Comparison of ENCODE assay signal across 8 cellular contexts in genomic region chrX:131987252-131987651, GRCh38. TPM values are rescaled to one million over a fixed set of nuclear protein-coding genes. Genes with fewer than 3 reads are reported as not detected.
A peak's percentile ranks its signal among the peaks of the same experiment; 100 is the strongest.
DNase-seq lines count a peak whose midpoint lies in the region; ATAC-seq and TF ChIP-seq lines count a peak whose summit lies in the region.

No MANE protein-coding gene starts in this region.

- 57% methylated on average over 5 of the region's 5 CpGs for WGBS in suprapubic skin

- no peaks in the 10 kb centered on the region for H3K27me3 Mint-ChIP-seq in naive thymus-derived CD4-positive, alpha-beta T cell

- ATAC-seq in GM18909 (IDR thresholded peaks at IDR 0.05; ENCODE audit: poor library complexity, unreplicated experiment) (peak; percentile 98), HG02852 (IDR thresholded peaks at IDR 0.05; ENCODE audit: unreplicated experiment) (peak; percentile 99)
- peak; percentile 97 for ATAC-seq in naive thymus-derived CD4-positive, alpha-beta T cell

- no peak overlapping the region for H3K4me3 ChIP-seq in OCI-LY1 (ENCODE audit: low read depth, low read length, poor library complexity, severe bottlenecking)
- H3K4me3 ChIP-seq in naive thymus-derived CD4-positive, alpha-beta T cell (ENCODE audit: low read length) = peak overlapping the region; percentile 19
- H3K4me3 ChIP-seq in suprapubic skin = no peak overlapping the region

- H3K27ac ChIP-seq in OCI-LY1 (ENCODE audit: low read depth, low read length, poor library complexity, severe bottlenecking) (peak overlapping the region; percentile 91), suprapubic skin (no peak overlapping the region)
- peak overlapping the region; percentile 57 for H3K27ac ChIP-seq in naive thymus-derived CD4-positive, alpha-beta T cell (ENCODE audit: low read depth, low read length)

- H3K79me2 ChIP-seq in OCI-LY1 (ENCODE audit: insufficient read depth, low read length) = no peaks in the 10 kb centered on the region

- H3F3A ChIP-seq in OCI-LY1 (ENCODE audit: insufficient read depth, low read length) = no peaks in the 10 kb centered on the region

- H3K27ac Mint-ChIP-seq in naive thymus-derived CD4-positive, alpha-beta T cell = peak overlapping the region; percentile 88 to 100 (median 97)

- H3K9me2 ChIP-seq in OCI-LY1 (ENCODE audit: low read depth, low read length) = no peaks in the 10 kb centered on the region

- no peak overlapping the region for H2AFZ ChIP-seq in OCI-LY1 (ENCODE audit: low read length)

- no peak for TF ChIP-seq CTCF in OCI-LY1 (IDR thresholded peaks at IDR 0.05; ENCODE audit: low read length)
- no peak for TF ChIP-seq CTCF in suprapubic skin (IDR thresholded peaks at IDR 0.05)

- H3K36me3 ChIP-seq in OCI-LY1 (ENCODE audit: insufficient read depth, low read length) = no peaks in the 10 kb centered on the region
- H3K36me3 ChIP-seq in naive thymus-derived CD4-positive, alpha-beta T cell (ENCODE audit: control insufficient read depth in 2 of 3, insufficient read depth in 3 of 3, low read length in 3 of 3) = no peaks in the 10 kb centered on the region
- H3K36me3 ChIP-seq in suprapubic skin = no peaks in the 10 kb centered on the region

- H3K4me2 ChIP-seq in OCI-LY1 (ENCODE audit: low read length) = peak overlapping the region; percentile 57

- DNase-seq in naive thymus-derived CD4-positive, alpha-beta T cell = peak in 7 of 9 donors; percentile 53 to 82 (median 72)
- DNase-seq in SHP77 (lab: John Stamatoyannopoulos, UW) (no peak), cerebellar nuclear complex (lab: John Stamatoyannopoulos, UW) (no peak), DMS53 treated with DMSO at 0.1 percent for 48 hours (lab: John Stamatoyannopoulos, UW; ENCODE audit: unreplicated experiment) (no peak), suprapubic skin (ENCODE audit: low spot score in 2 of 2) (no peak)

- H3K27me3 ChIP-seq in OCI-LY1 (ENCODE audit: insufficient read depth, low read length) (no peaks in the 10 kb centered on the region), suprapubic skin (no peaks in the 10 kb centered on the region)
- no peaks in the 10 kb centered on the region for H3K27me3 ChIP-seq in naive thymus-derived CD4-positive, alpha-beta T cell (ENCODE audit: control insufficient read depth in 2 of 2, insufficient read depth in 2 of 2, low read length in 2 of 2)

- CTCF ChIA-PET in naive thymus-derived CD4-positive, alpha-beta T cell (lab: Charles Lee) = interaction anchor here (2.0 kb wide), 1 partner anchor 34 kb away, joined by 4 read pairs; no protein-coding TSS in a partner anchor

- intact Hi-C loops in naive thymus-derived CD4-positive, alpha-beta T cell (cut with micrococcal nuclease) = loop anchor here (1.0 to 5.0 kb wide), 6 partner anchors 10 to 230 kb away; partner anchors contain the start of gene STK26 (in 2 of the 2)

- H3K9me3 ChIP-seq in OCI-LY1 (ENCODE audit: low read length) (no peaks in the 10 kb centered on the region), suprapubic skin (no peaks in the 10 kb centered on the region)
- no peaks in the 10 kb centered on the region for H3K9me3 ChIP-seq in naive thymus-derived CD4-positive, alpha-beta T cell (ENCODE audit: control insufficient read depth in 2 of 3, low read length in 3 of 3)

- peaks cover 0 to 9% (median 2%) of the 10 kb centered on the region in 11 donors for H3K9me3 Mint-ChIP-seq in naive thymus-derived CD4-positive, alpha-beta T cell

- H4K20me1 ChIP-seq in OCI-LY1 (ENCODE audit: insufficient read depth, low read length) = no peaks in the 10 kb centered on the region

- peaks cover 38 to 86% (median 62%) of the 10 kb centered on the region in 7 donors for H3K4me1 Mint-ChIP-seq in naive thymus-derived CD4-positive, alpha-beta T cell

- H3K4me1 ChIP-seq in OCI-LY1 (ENCODE audit: insufficient read depth, low read length, severe bottlenecking) (peaks cover 32% of the 10 kb centered on the region), suprapubic skin (no peaks in the 10 kb centered on the region)
- peaks cover 33 to 58% of the 10 kb centered on the region in 2 donors for H3K4me1 ChIP-seq in naive thymus-derived CD4-positive, alpha-beta T cell (ENCODE audit: control insufficient read depth in 2 of 2, insufficient read depth in 2 of 2, low read length in 2 of 2)

- POLR2A ChIA-PET in naive thymus-derived CD4-positive, alpha-beta T cell (lab: Charles Lee) = interaction anchor here (0.9 to 1.9 kb wide), 3 partner anchors 12 to 37 kb away, joined by 3 to 10 read pairs (median 3); partner anchors contain the start of gene STK26

- no peak for TF ChIP-seq POLR2A in suprapubic skin (IDR thresholded peaks at IDR 0.05)

- no peak for TF ChIP-seq EP300 in suprapubic skin (IDR thresholded peaks at IDR 0.05)

- peak overlapping the region; percentile 43 for H3K9ac ChIP-seq in OCI-LY1 (ENCODE audit: low read length)

- H3K4me3 Mint-ChIP-seq in naive thymus-derived CD4-positive, alpha-beta T cell = peak overlapping the region; percentile 34 to 83 (median 74)

- peaks cover 0 to 4% (median 0%) of the 10 kb centered on the region in 5 donors for H3K36me3 Mint-ChIP-seq in naive thymus-derived CD4-positive, alpha-beta T cell

RNA-seq across cellular contexts. Expression of gene STK26, which starts 35.9 kb away (rescaled TPM):
- 10 to 100 TPM; 29.7 to 50.1 (median 45.1) TPM for total RNA-seq in naive thymus-derived CD4-positive, alpha-beta T cell
- 10 to 100 TPM; 54.1 to 60.7 TPM for polyA plus RNA-seq in naive thymus-derived CD4-positive, alpha-beta T cell
- total RNA-seq in suprapubic skin = 10 to 100 TPM in 3 of 4 donors, 1 to 10 TPM in 1; 8.6 to 12.6 (median 11.3) TPM

Comparison
In these comparisons a context has a peak if more than half of its experiments do, and no peak if none do; other contexts are left out.
1. DNase-seq: peak in naive thymus-derived CD4-positive, alpha-beta T cell (7 of 9); none in SHP77 (0 of 2), cerebellar nuclear complex (0 of 2), DMS53 treated with DMSO at 0.1 percent for 48 hours (single experiment) and suprapubic skin (0 of 2).
2. Peak in every context shown above with its lines, with median percentiles within 50 percentile points of each other: ATAC-seq.